In genomic region chr17:14470417-14470816, GRCh38 we compare ENCODE assay signal across 16 cellular contexts.
"Had no signal": no experiment of that assay in that cellular context is flagged by ENCODE, and none has a peak within 500 bp of the region (broad histone marks: within the 10 kb centered on the region; RNA-seq: fewer than 3 reads in every experiment).

No MANE protein-coding gene starts in this region.

- H3K4me1 ChIP-seq: colonic mucosa, gastrocnemius medialis, heart right ventricle, prostate gland, upper lobe of right lung had no signal

- ATAC-seq: activated T-helper 17 cell treated with anti-CD3 and anti-CD28 coated beads, Interleukin-2, amount 50 U/mL, for 72 hours; gastrocnemius medialis; left colon; right cardiac atrium; SK-N-SH treated with all-trans-retinoic acid at 6 μM for 48 hours; stimulated activated naive CD8-positive, alpha-beta T cell treated with anti-CD3 and anti-CD28 coated beads, Interleukin-15, amount 100 ng/mL, for 72 hours had no signal

- H3K27me3 ChIP-seq: colonic mucosa, gastrocnemius medialis, upper lobe of right lung had no signal

- H3K27ac ChIP-seq: colonic mucosa, gastrocnemius medialis, heart right ventricle, prostate gland, upper lobe of right lung, VCaP had no signal

- H3K36me3 ChIP-seq: colonic mucosa, gastrocnemius medialis, heart right ventricle, prostate gland, upper lobe of right lung had no signal

- H3K9me3 ChIP-seq: colonic mucosa, gastrocnemius medialis, prostate gland, upper lobe of right lung had no signal

- H3K4me3 ChIP-seq: colonic mucosa, gastrocnemius medialis, heart right ventricle, prostate gland, upper lobe of right lung had no signal

- DNase-seq: activated CD4-positive, alpha-beta T cell treated with anti-CD3 and anti-CD28 coated beads for 1 hour; activated CD4-positive, alpha-beta T cell treated with anti-CD3 and anti-CD28 coated beads, Interleukin-2, amount 50 U/mL, for 4 hours; activated naive CD4-positive, alpha-beta T cell treated with Interleukin-2 at 50 U/mL for 16 hours; activated T-cell treated with anti-CD3 and anti-CD28 coated beads for 4 hours; anterior cingulate cortex; colonic mucosa; gastrocnemius medialis; heart right ventricle; left colon; right cardiac atrium; stimulated activated naive CD8-positive, alpha-beta T cell treated with anti-CD3 and anti-CD28 coated beads, Interleukin-15, amount 100 ng/mL, for 72 hours; upper lobe of right lung had no signal
